Comparison of ENCODE assay signal across 9 cellular contexts in genomic region chr7:80312139-80312661, GRCh38.
A peak's percentile ranks its signal among the peaks of the same experiment; 100 is the strongest.
DNase-seq lines count a peak whose midpoint lies in the region; ATAC-seq and TF ChIP-seq lines count a peak whose summit lies in the region.
"Had no signal": no experiment of that assay in that cellular context is flagged by ENCODE, and none has a peak within 500 bp of the region (broad histone marks: within the 10 kb centered on the region; RNA-seq: fewer than 3 reads in every experiment).

No MANE protein-coding gene starts in this region.

- no peak overlapping the region for H2BK12ac ChIP-seq in trophoblast cell (ENCODE audit: low read length)

- H2BK120ac ChIP-seq in trophoblast cell (ENCODE audit: insufficient read depth, low read length, poor library complexity) = no peak overlapping the region

- no peak overlapping the region for H4K91ac ChIP-seq in trophoblast cell (ENCODE audit: low read depth, low read length)

- H3K4me3 ChIP-seq in HEK293 (ENCODE audit: low read depth, low read length) (no peak overlapping the region), trophoblast cell (ENCODE audit: low read depth, low read length) (no peak overlapping the region)
- H3K4me3 ChIP-seq: suprapubic skin had no signal

- no peak overlapping the region for H2AK5ac ChIP-seq in trophoblast cell (ENCODE audit: low read length)

- H3K9ac ChIP-seq in trophoblast cell (ENCODE audit: low read length) = no peak overlapping the region

- ATAC-seq in GM21619 (IDR thresholded peaks at IDR 0.05; ENCODE audit: unreplicated experiment) = no peak

- H3K27ac ChIP-seq in HEK293 (ENCODE audit: extremely low read depth, low read depth, low read length) (no peak overlapping the region), trophoblast cell (ENCODE audit: low read depth, low read length) (no peak overlapping the region)

- no peaks in the 10 kb centered on the region for H3K79me2 ChIP-seq in trophoblast cell (ENCODE audit: control insufficient read depth, insufficient read depth, low read length, poor library complexity)

- CTCF ChIA-PET in HEK293 (lab: Yijun Ruan, JAX) = interaction anchor here (0.6 to 0.7 kb wide), 2 partner anchors 106 to 1154 kb away, joined by 3 to 4 read pairs; no protein-coding TSS in a partner anchor

- H3K23ac ChIP-seq in trophoblast cell (ENCODE audit: low read length) = no peak overlapping the region

- no peak overlapping the region for H3K4ac ChIP-seq in trophoblast cell (ENCODE audit: low read depth, low read length)

- H2BK5ac ChIP-seq in trophoblast cell (ENCODE audit: low read depth, low read length, poor library complexity) = no peak overlapping the region

- H3K14ac ChIP-seq in trophoblast cell (ENCODE audit: low read length) = no peak overlapping the region

- peak overlapping the region; percentile 17 for H4K8ac ChIP-seq in trophoblast cell (ENCODE audit: low read depth, low read length)

- H4K12ac ChIP-seq in trophoblast cell (ENCODE audit: low read depth, low read length) = no peak overlapping the region

- H3K27me3 ChIP-seq in trophoblast cell (ENCODE audit: insufficient read depth, low read length) = no peaks in the 10 kb centered on the region
- H3K27me3 ChIP-seq: suprapubic skin had no signal

- H3K9me3 ChIP-seq in HEK293 (ENCODE audit: control insufficient read depth, insufficient read depth, low read depth, low read length) = no peaks in the 10 kb centered on the region
- H3K9me3 ChIP-seq in trophoblast cell (ENCODE audit: insufficient read depth, low read depth, low read length) = no peaks in the 10 kb centered on the region
- H3K9me3 ChIP-seq: suprapubic skin had no signal

- H2AFZ ChIP-seq in trophoblast cell (ENCODE audit: insufficient read depth, low read length, poor library complexity) = peak overlapping the region; percentile 9

- no peak overlapping the region for H3K4me2 ChIP-seq in trophoblast cell (ENCODE audit: low read length)

- DNase-seq in NCI-H774 (lab: John Stamatoyannopoulos, UW) (peak; percentile 77), fibroblast of gingiva (ENCODE audit: low read depth) (peak; percentile 95), trophoblast cell (peak in 1 of 2 donors; percentile 53), NCI-H2196 treated with DMSO at 0.1 percent for 48 hours (lab: John Stamatoyannopoulos, UW; ENCODE audit: unreplicated experiment) (no peak)
- DNase-seq in stimulated activated CD8-positive, alpha-beta memory T cell treated with anti-CD3 and anti-CD28 coated beads, Interleukin-4, amount 100 ng/mL, for 48 hours = no peak
- DNase-seq: NCI-H1105 treated with DMSO at 0.1 percent for 48 hours had no signal

- no CpG with 5 or more reads among the region's 5 CpGs for WGBS in trophoblast cell (ENCODE audit: extremely low coverage, insufficient coverage, insufficient read length)

- H3K4me1 ChIP-seq in HEK293 (ENCODE audit: control insufficient read depth, insufficient read depth, low read length) (peaks cover 3% of the 10 kb centered on the region; the same call in 1 of the 2 replicates), trophoblast cell (ENCODE audit: control insufficient read depth in 1 of 2, insufficient read depth in 2 of 2, low read length in 2 of 2) (peaks cover 2 to 4% of the 10 kb centered on the region in 2 experiments)

- H3K36me3 ChIP-seq in HEK293 (ENCODE audit: control insufficient read depth in 2 of 2, insufficient read depth in 1 of 2, low read length in 2 of 2) = no peaks in the 10 kb centered on the region
- no peaks in the 10 kb centered on the region for H3K36me3 ChIP-seq in trophoblast cell (ENCODE audit: control insufficient read depth in 1 of 2, insufficient read depth in 2 of 2, low read length in 2 of 2)
- H3K36me3 ChIP-seq: suprapubic skin had no signal

- no peak for TF ChIP-seq CTCF in HEK293 (tag by site-specific recombination; IDR thresholded peaks at IDR 0.05)

- H3K18ac ChIP-seq in trophoblast cell (ENCODE audit: low read length) = no peak overlapping the region

- H3K79me1 ChIP-seq in trophoblast cell (ENCODE audit: low read length) = no peaks in the 10 kb centered on the region

- POLR2A ChIA-PET in HEK293 (lab: Yijun Ruan, JAX) = no interaction called here

TF ChIP-seq in HEK293, 187 proteins besides CTCF, POLR2A, EP300 and RAD21 (continues in another document):
- TF ChIP-seq ZNF148 (tag by site-specific recombination; IDR thresholded peaks at IDR 0.05; ENCODE audit: borderline replicate concordance) (no peak), ZNF600 (tag by site-specific recombination; IDR thresholded peaks at IDR 0.05) (0 out of 2 replicates have a peak, but pooled peaks have one; percentile 39), ZSCAN4 (tag by site-specific recombination; IDR thresholded peaks at IDR 0.05) (no peak), ZNF280D (tag by site-specific recombination; IDR thresholded peaks at IDR 0.05) (no peak), ELK4 (IDR thresholded peaks at IDR 0.05; ENCODE audit: borderline replicate concordance, low read depth, low read length) (no peak), ZBTB20 (tag by site-specific recombination; IDR thresholded peaks at IDR 0.05) (0 out of 2 replicates have a peak, but pooled peaks have one; percentile 20), ZNF514 (tag by site-specific recombination; IDR thresholded peaks at IDR 0.05) (no peak)

Comparison
In these comparisons a context has a peak if more than half of its experiments do, and no peak if none do; other contexts are left out.
1. DNase-seq: peak in NCI-H774 (single experiment) and fibroblast of gingiva (single experiment); none in stimulated activated CD8-positive, alpha-beta memory T cell treated with anti-CD3 and anti-CD28 coated beads, Interleukin-4, amount 100 ng/mL, for 48 hours (single experiment) and NCI-H2196 treated with DMSO at 0.1 percent for 48 hours (single experiment).